8 cellular contexts compared by ENCODE assay signal in genomic region chr17:76264425-76264754, GRCh38. TPM values are rescaled to one million over a fixed set of nuclear protein-coding genes. Genes with fewer than 3 reads are reported as not detected.
A peak's percentile ranks its signal among the peaks of the same experiment; 100 is the strongest.
DNase-seq lines count a peak whose midpoint lies in the region; ATAC-seq and TF ChIP-seq lines count a peak whose summit lies in the region.

No MANE protein-coding gene starts in this region.

- H2AK5ac ChIP-seq in trophoblast cell (ENCODE audit: low read length) = no peak overlapping the region

- peaks cover 35% of the 10 kb centered on the region for H3K79me1 ChIP-seq in trophoblast cell (ENCODE audit: low read length)

- H3K4ac ChIP-seq in trophoblast cell (ENCODE audit: low read depth, low read length) = no peak overlapping the region

- no CpG with 5 or more reads among the region's 9 CpGs for WGBS in trophoblast cell (ENCODE audit: extremely low coverage, insufficient coverage, insufficient read length)

- DNase-seq in coronary artery (ENCODE audit: low spot score) = no peak
- DNase-seq in trophoblast cell = peak in 1 of 2 donors; percentile 25
- no peak for DNase-seq in ecto neural progenitor cell (ENCODE audit: low spot score)
- no peak for DNase-seq in iPS-NIHi7 (ENCODE audit: extremely low spot score)
- no peak for DNase-seq in activated CD4-positive, alpha-beta T cell treated with anti-CD3 and anti-CD28 coated beads, Interleukin-2, amount 50 U/mL, for 1 hour

- peak overlapping the region; percentile 48 for H4K91ac ChIP-seq in trophoblast cell (ENCODE audit: low read depth, low read length)

- peak overlapping the region; percentile 73 to 75 for H3K27ac ChIP-seq in coronary artery
- peak overlapping the region; percentile 75 for H3K27ac ChIP-seq in trophoblast cell (ENCODE audit: low read depth, low read length)

- H3K4me3 Mint-ChIP-seq in IgD-negative memory B cell = peak overlapping the region in 3 of 4 donors; percentile 87 to 97 (median 92)

- no peak overlapping the region for H3K18ac ChIP-seq in trophoblast cell (ENCODE audit: low read length)

- TF ChIP-seq CTCF in coronary artery (IDR thresholded peaks at IDR 0.05) = no peak

- H3K9me3 Mint-ChIP-seq in IgD-negative memory B cell = no peaks in the 10 kb centered on the region

- H2AFZ ChIP-seq in trophoblast cell (ENCODE audit: insufficient read depth, low read length, poor library complexity) = no peak overlapping the region

- H2BK120ac ChIP-seq in trophoblast cell (ENCODE audit: insufficient read depth, low read length, poor library complexity) = peak overlapping the region; percentile 65

- H3K14ac ChIP-seq in trophoblast cell (ENCODE audit: low read length) = peak overlapping the region; percentile 65

- H3K4me1 Mint-ChIP-seq in IgD-negative memory B cell = peaks cover 53 to 62% (median 58%) of the 10 kb centered on the region in 3 donors

- no peaks in the 10 kb centered on the region for H3K27me3 ChIP-seq in trophoblast cell (ENCODE audit: insufficient read depth, low read length)

- no peaks in the 10 kb centered on the region for H3K36me3 Mint-ChIP-seq in IgD-negative memory B cell

- peak overlapping the region; percentile 57 for H3K4me2 ChIP-seq in trophoblast cell (ENCODE audit: low read length)

- no peaks in the 10 kb centered on the region for H3K9me3 ChIP-seq in trophoblast cell (ENCODE audit: insufficient read depth, low read depth, low read length)

- no peak overlapping the region for H3K9ac ChIP-seq in trophoblast cell (ENCODE audit: low read length)

- H4K12ac ChIP-seq in trophoblast cell (ENCODE audit: low read depth, low read length) = no peak overlapping the region

- peak overlapping the region; percentile 89 to 100 (median 93) for H3K27ac Mint-ChIP-seq in IgD-negative memory B cell

- H2BK5ac ChIP-seq in trophoblast cell (ENCODE audit: low read depth, low read length, poor library complexity) = no peak overlapping the region

- no peak overlapping the region for H2BK12ac ChIP-seq in trophoblast cell (ENCODE audit: low read length)

- ATAC-seq in GM21367 (IDR thresholded peaks at IDR 0.05; ENCODE audit: unreplicated experiment) = no peak

- no peak overlapping the region for H3K23ac ChIP-seq in trophoblast cell (ENCODE audit: low read length)

- peaks cover under 1 to 6% of the 10 kb centered on the region in 2 experiments for H3K36me3 ChIP-seq in trophoblast cell (ENCODE audit: control insufficient read depth in 1 of 2, insufficient read depth in 2 of 2, low read length in 2 of 2)

- no peak overlapping the region for H4K8ac ChIP-seq in trophoblast cell (ENCODE audit: low read depth, low read length)

- no peaks in the 10 kb centered on the region for H3K27me3 Mint-ChIP-seq in IgD-negative memory B cell

- H3K4me1 ChIP-seq in trophoblast cell (ENCODE audit: control insufficient read depth in 1 of 2, insufficient read depth in 2 of 2, low read length in 2 of 2) = peaks cover 41 to 46% of the 10 kb centered on the region in 2 experiments

- peaks cover 6% of the 10 kb centered on the region for H3K79me2 ChIP-seq in trophoblast cell (ENCODE audit: control insufficient read depth, insufficient read depth, low read length, poor library complexity)

- H3K4me3 ChIP-seq in GM08714 (ENCODE audit: low read length) (peak overlapping the region; percentile 47; the same call in 1 of the 2 replicates), coronary artery (peak overlapping the region; percentile 44), trophoblast cell (ENCODE audit: low read depth, low read length) (no peak overlapping the region)

RNA-seq across cellular contexts. Expression of gene UBALD2, which starts 0.8 kb away (rescaled TPM):
- 4.3 TPM for polyA plus RNA-seq in IgD-negative memory B cell
- polyA plus RNA-seq in trophoblast cell (2013) = 277 and 287 TPM in 2 replicates

RNA-seq across cellular contexts. Expression of gene RNF157, which starts 24.1 kb away (rescaled TPM):
- polyA plus RNA-seq in IgD-negative memory B cell = 0.43 TPM
- polyA plus RNA-seq in trophoblast cell (2013) = 0.22 and 0.33 TPM in 2 replicates

RNA-seq across cellular contexts. Expression of gene QRICH2, which starts 43.7 kb away (rescaled TPM):
- polyA plus RNA-seq in IgD-negative memory B cell = 0.14 TPM
- 0.69 and 1.00 TPM in 2 replicates for polyA plus RNA-seq in trophoblast cell (2013)
